In the genomic region with DNA sequence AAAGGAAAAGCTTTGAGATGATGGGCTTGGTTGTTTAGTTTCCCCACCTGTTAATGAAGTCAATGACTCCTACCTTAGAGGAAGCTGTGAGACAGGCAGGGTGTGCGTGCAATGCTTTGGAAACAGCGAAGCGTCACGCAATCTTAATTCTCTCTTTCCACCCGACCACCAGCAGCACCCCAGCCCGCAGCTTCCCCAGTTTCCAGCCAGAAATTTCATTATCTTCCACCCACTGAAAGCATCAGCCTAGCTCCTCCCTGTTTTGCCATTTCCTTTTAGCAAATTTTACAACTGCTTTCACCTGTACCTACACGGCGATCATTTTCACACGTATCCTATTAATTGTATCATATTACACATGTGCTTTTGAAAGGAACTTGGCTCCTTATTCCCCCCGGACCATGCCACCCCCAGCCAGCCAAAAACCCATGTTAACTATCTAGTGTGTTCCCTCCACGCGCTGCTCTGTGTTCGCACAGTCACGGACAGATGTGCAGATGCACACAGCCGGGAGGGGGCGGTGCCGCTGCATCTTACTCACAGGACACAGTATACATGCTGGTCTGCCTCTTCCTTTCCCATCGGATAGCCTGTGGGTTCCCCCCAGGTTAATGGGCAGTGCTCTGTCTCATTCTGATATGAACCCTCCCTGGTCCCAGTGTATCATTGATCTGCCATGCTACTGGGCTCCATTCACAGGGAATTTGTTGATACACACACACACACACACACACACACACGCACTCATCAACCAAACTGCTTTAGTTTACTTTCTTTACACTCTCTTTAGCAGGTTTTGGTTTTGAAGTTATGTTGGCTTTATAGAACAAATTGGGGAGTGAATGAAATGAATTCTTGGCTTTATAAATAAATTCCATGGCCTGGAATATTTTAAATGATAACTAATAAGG, we compare ENCODE assay signal across 8 cellular contexts. TPM values are rescaled to one million over a fixed set of nuclear protein-coding genes. Genes with fewer than 3 reads are reported as not detected.
DNase-seq lines count a peak whose midpoint lies in the region; ATAC-seq, FAIRE-seq and TF ChIP-seq lines count a peak whose summit lies in the region.

No MANE protein-coding gene starts in this region.

- H3K9me3 Mint-ChIP-seq in T-helper 2 cell treated with Interferon-gamma antibody and Interleukin-4, amounts not matched to agents 5 μg/mL and 100 μg/mL, for 36 hours, result no peaks in the 10 kb centered on the region

- SMC1A ChIA-PET in GM12878 (lab: Charles Lee; ENCODE audit: uncharacterized antibody, unreplicated experiment), result interaction anchor here (0.8 to 1.7 kb wide), 11 partner anchors 11 to 282 kb away, joined by 3 to 20 read pairs (median 3); no protein-coding TSS in a partner anchor

- peak overlapping the region; percentile 77 for H3K4me3 Mint-ChIP-seq in T-helper 2 cell treated with Interferon-gamma antibody and Interleukin-4, amounts not matched to agents 5 μg/mL and 100 μg/mL, for 36 hours

- peaks cover 2% of the 10 kb centered on the region for H3K4me1 Mint-ChIP-seq in T-helper 2 cell treated with Interferon-gamma antibody and Interleukin-4, amounts not matched to agents 5 μg/mL and 100 μg/mL, for 36 hours (ENCODE audit: low read depth)

- no peak for FAIRE-seq in GM12878 (lab: Jason Lieb, UNC)

- H3K9me3 ChIP-seq in GM12878 (replicated peaks; ENCODE audit: control insufficient read depth, insufficient read depth, low read length), result no peaks in the 10 kb centered on the region
- H3K9me3 ChIP-seq in left lung, result no peaks in the 10 kb centered on the region

- TF ChIP-seq CTCF in GM12878 (IDR thresholded peaks at IDR 0.05 in 2 of 3, conservative IDR thresholded peaks at IDR 0.05 in 1 of 3; ENCODE audit: control insufficient read depth in 2 of 3, extremely low read depth in 1 of 3, insufficient read depth in 1 of 3, low read depth in 3 of 3, low read length in 3 of 3) (peak; percentile 58 to 78 (median 70)), left lung (IDR thresholded peaks at IDR 0.05) (peak; percentile 27 to 46)

- POLR2A ChIA-PET in HEK293T (lab: Yijun Ruan, JAX) (interaction anchor here (1.0 to 1.4 kb wide), 2 partner anchors 97 to 103 kb away, joined by 4 to 10 read pairs; a partner anchor contains a TSS), GM12878 (lab: Charles Lee) (no interaction called here)

- H3K4me2 ChIP-seq in GM12878 (ENCODE audit: control insufficient read depth, insufficient read depth), result peak overlapping the region; percentile 63

- no peak for TF ChIP-seq EP300 in GM12878 (IDR thresholded peaks at IDR 0.05; ENCODE audit: borderline replicate concordance in 1 of 2, control insufficient read depth in 1 of 2, low read depth in 2 of 2, low read length in 2 of 2)

- H3K79me2 ChIP-seq in GM12878 (ENCODE audit: control insufficient read depth, insufficient read depth, low read length), result no peaks in the 10 kb centered on the region

- H2AFZ ChIP-seq in GM12878 (ENCODE audit: control insufficient read depth, low read depth, low read length), result peak overlapping the region; percentile 33

- TF ChIP-seq RAD21 in GM12878 (IDR thresholded peaks at IDR 0.05; ENCODE audit: insufficient read depth, low read depth, low read length), result peak; percentile 62

- DNase-seq in DMS79 treated with DMSO at 0.1 percent for 48 hours (lab: John Stamatoyannopoulos, UW), result peak; percentile 74
- peak; percentile 80 for DNase-seq in HEK293T (ENCODE audit: extremely low spot score)
- DNase-seq in NCI-H1930 (lab: John Stamatoyannopoulos, UW), result peak; percentile 26 to 57
- DNase-seq in T-helper 2 cell treated with Interferon-gamma antibody and Interleukin-4, amounts not matched to agents 5 μg/mL and 100 μg/mL, for 36 hours (ENCODE audit: low spot score), result peak; percentile 42
- peak; percentile 9 for DNase-seq in GM12878 (ENCODE audit: low read depth, low spot score)
- peak in 1 of 2 donors; percentile 91 for DNase-seq in left lung
- DNase-seq in stimulated activated CD8-positive, alpha-beta memory T cell treated with anti-CD3 and anti-CD28 coated beads, Interleukin-12 subunit alpha, Interleukin-12 subunit beta, amount 100 ng/mL, for 4 hours (ENCODE audit: low read depth), result peak; percentile 15

- no TSS peak for BruUV-seq in GM12878 (replicated peaks; lab: Mats Ljungman, UMichigan)

- peak overlapping the region; percentile 2; the same call in 1 of the 2 replicates for H3K4me3 ChIP-seq in GM12878
- H3K4me3 ChIP-seq in left lung, result no peak overlapping the region

- ATAC-seq in GM12878, result peak; percentile 99
- ATAC-seq in left lung, result peak; percentile 96
- no peak for ATAC-seq in GM18909 (IDR thresholded peaks at IDR 0.05; ENCODE audit: poor library complexity, unreplicated experiment)

- intact Hi-C loops in GM12878 (cut with micrococcal nuclease; ENCODE audit: unreplicated experiment), result loop anchor here (1.0 kb wide), 2 partner anchors 282 to 452 kb away; no protein-coding TSS in a partner anchor
- intact Hi-C loops in left lung (cut with DNase I), result no loop called here

- in situ Hi-C loops in GM12878 (cut with MboI), result loop anchor here (5.0 kb wide), 1 partner anchor 450 kb away; a partner anchor contains a TSS

- RAD21 ChIA-PET in GM12878 (lab: Charles Lee; ENCODE audit: unreplicated experiment), result interaction anchor here (0.6 to 1.7 kb wide), 8 partner anchors 72 to 654 kb away, joined by 3 to 42 read pairs (median 3); no protein-coding TSS in a partner anchor

- H3K27ac ChIP-seq in GM12878 (ENCODE audit: control insufficient read depth, insufficient read depth), result no peak overlapping the region
- H3K27ac ChIP-seq in left lung, result no peak overlapping the region

- H3K9ac ChIP-seq in GM12878 (ENCODE audit: control insufficient read depth, insufficient read depth, low read length), result no peak overlapping the region

- H3K36me3 Mint-ChIP-seq in T-helper 2 cell treated with Interferon-gamma antibody and Interleukin-4, amounts not matched to agents 5 μg/mL and 100 μg/mL, for 36 hours (ENCODE audit: low read depth), result no peaks in the 10 kb centered on the region

- no peak overlapping the region for H3K27ac Mint-ChIP-seq in T-helper 2 cell treated with Interferon-gamma antibody and Interleukin-4, amounts not matched to agents 5 μg/mL and 100 μg/mL, for 36 hours

- H3K27me3 Mint-ChIP-seq in T-helper 2 cell treated with Interferon-gamma antibody and Interleukin-4, amounts not matched to agents 5 μg/mL and 100 μg/mL, for 36 hours (ENCODE audit: low read depth), result no peaks in the 10 kb centered on the region

- 4% methylated on average over 19 of the region's 19 CpGs for WGBS in GM12878 (ENCODE audit: insufficient coverage, insufficient replicate concordance, low lambda C conversion rate, missing lambda C conversion rate)

- H3K36me3 ChIP-seq in GM12878 (ENCODE audit: control insufficient read depth in 2 of 2, insufficient read depth in 2 of 2, low read length in 1 of 2) (no peaks in the 10 kb centered on the region), left lung (no peaks in the 10 kb centered on the region)

- H3K4me1 ChIP-seq in GM12878 (ENCODE audit: control insufficient read depth, insufficient read depth, low read length) (no peaks in the 10 kb centered on the region), left lung (no peaks in the 10 kb centered on the region)

- H4K20me1 ChIP-seq in GM12878 (ENCODE audit: control insufficient read depth, insufficient read depth), result no peaks in the 10 kb centered on the region

- H3K27me3 ChIP-seq in GM12878 (replicated peaks in 1 of 2; ENCODE audit: control insufficient read depth in 2 of 2, insufficient read depth in 2 of 2, low read length in 1 of 2) (no peaks in the 10 kb centered on the region; a peak in 1 of 4 replicates), left lung (no peaks in the 10 kb centered on the region)

- TF ChIP-seq POLR2A in GM12878 (IDR thresholded peaks at IDR 0.05; ENCODE audit: low read depth, low read length), result no peak

- CTCF ChIA-PET in HEK293T (lab: Yijun Ruan, JAX) (interaction anchor here (0.6 to 1.3 kb wide), 10 partner anchors 10 to 281 kb away, joined by 3 to 7 read pairs (median 4); a partner anchor contains a TSS), GM12878 (lab: Yijun Ruan, JAX) (interaction anchor here (0.6 to 1.7 kb wide), 30 partner anchors 9 to 719 kb away, joined by 3 to 46 read pairs (median 4); no protein-coding TSS in a partner anchor)

TF ChIP-seq in HEK293T, 16 proteins besides CTCF, POLR2A, EP300 and RAD21 (continues in another document):
- TF ChIP-seq FOXA1 (IDR thresholded peaks at IDR 0.05), result no peak
- no peak for TF ChIP-seq NFRKB (IDR thresholded peaks at IDR 0.05)
- TF ChIP-seq ARNT (IDR thresholded peaks at IDR 0.05), result no peak
- TF ChIP-seq HDGF (IDR thresholded peaks at IDR 0.05; ENCODE audit: borderline replicate concordance), result no peak
- no peak for TF ChIP-seq ELF4 (IDR thresholded peaks at IDR 0.05)
- no peak for TF ChIP-seq FOXK2 (IDR thresholded peaks at IDR 0.05)
- no peak for TF ChIP-seq FOXM1 (IDR thresholded peaks at IDR 0.05; ENCODE audit: borderline replicate concordance)
- no peak for TF ChIP-seq LEF1 (IDR thresholded peaks at IDR 0.05; ENCODE audit: borderline replicate concordance)
- no peak for TF ChIP-seq SP1 (IDR thresholded peaks at IDR 0.05)

TF ChIP-seq in GM12878, 131 proteins besides CTCF, POLR2A, EP300 and RAD21:
- TF ChIP-seq SMC3 (IDR thresholded peaks at IDR 0.05; ENCODE audit: borderline replicate concordance, low read length) (peak; percentile 54; the same call in 1 of the 2 replicates), NBN (IDR thresholded peaks at IDR 0.05) (no peak), NR2F1 (conservative IDR thresholded peaks at IDR 0.05) (no peak), ZNF217 (IDR thresholded peaks at IDR 0.05) (no peak)
TF ChIP-seq in GM12878: peak in this region for 1.

RNA-seq across cellular contexts. Expression of a gene that starts 22.4 kb away (rescaled TPM):
- not detected in 2 replicates for total RNA-seq in GM12878 (2013; cell fraction: nucleolus; rRNA removed)
- total RNA-seq in GM12878 (2014; rRNA removed), result not detected in 2 replicates
- not detected in 2 replicates for total RNA-seq in GM12878 (2014; rRNA removed; fragmentation: Illumina TruSeq; extraction: Trizol)
- not detected in 2 replicates for total RNA-seq in GM12878 (2021)
- not detected for polyA plus RNA-seq in GM12878 (2011; ENCODE audit: low read depth)
- not detected in 2 replicates for polyA plus RNA-seq in GM12878 (2011; rRNA removed)
- polyA plus RNA-seq in GM12878 (2011; cell fraction: cytosol; rRNA removed), result not detected in 2 replicates
- polyA plus RNA-seq in GM12878 (2011; cell fraction: nucleus; rRNA removed), result not detected in 2 replicates
- polyA plus RNA-seq in GM12878 (2012), result not detected in 2 replicates
- polyA plus RNA-seq in GM12878 (2014; fragmentation: Illumina TruSeq; extraction: Trizol), result not detected in 2 replicates
- polyA plus RNA-seq in GM12878 (2014; fragmentation: Nextera tagmentation; extraction: Ambion mirVana), result not detected
- polyA plus RNA-seq in GM12878 (2014; rRNA removed), result not detected in 2 replicates
- polyA plus RNA-seq in GM12878 (2016; fragmentation: Nextera tagmentation; extraction: Ambion mirVana), result not detected
- not detected in 2 replicates for polyA minus RNA-seq in GM12878 (2011; rRNA and poly(A)+ RNA removed)
- not detected in 2 replicates for polyA minus RNA-seq in GM12878 (2011; cell fraction: cytosol; rRNA and poly(A)+ RNA removed)
- polyA minus RNA-seq in GM12878 (2011; cell fraction: nucleus; rRNA and poly(A)+ RNA removed), result not detected in 2 replicates
- total RNA-seq in left lung, result under 1 TPM; 0.10 to 0.12 TPM
